In the genomic region with DNA sequence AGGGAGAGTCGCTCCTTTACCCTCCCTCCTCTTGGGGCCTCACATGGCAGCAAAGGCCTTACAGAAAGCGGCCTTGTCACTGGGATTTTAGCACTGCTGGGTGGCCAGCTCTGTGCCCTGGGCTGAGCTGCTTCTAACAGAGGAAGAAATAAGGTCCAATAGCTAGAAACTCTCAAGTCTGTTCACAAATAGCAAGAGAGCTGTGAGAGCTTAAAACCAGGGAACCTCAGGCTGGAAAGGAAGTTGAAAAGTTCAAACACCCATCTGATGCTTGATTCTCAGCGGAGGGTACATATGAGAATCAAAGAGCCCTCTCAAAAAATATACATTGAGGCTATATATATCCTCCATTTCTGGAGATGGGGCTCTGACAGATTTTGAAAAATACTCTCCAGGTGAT, we compare ENCODE assay signal across 19 cellular contexts. TPM values are rescaled to one million over a fixed set of nuclear protein-coding genes. Genes with fewer than 3 reads are reported as not detected.
DNase-seq lines count a peak whose midpoint lies in the region; TF ChIP-seq lines count a peak whose summit lies in the region.
"Had no signal": no experiment of that assay in that cellular context is flagged by ENCODE, and none has a peak within 500 bp of the region (broad histone marks: within the 10 kb centered on the region; RNA-seq: fewer than 3 reads in every experiment).

No MANE protein-coding gene starts in this region.

- peak; percentile 24 for DNase-seq in activated CD4-positive, alpha-beta T cell treated with anti-CD3 and anti-CD28 coated beads, Interleukin-2, amount 10 ng/mL, durations not matched to agents 24 days and 14 days
- DNase-seq in activated CD4-positive, alpha-beta T cell treated with anti-CD3 and anti-CD28 coated beads for 48 hours = no peak
- DNase-seq in chondrocyte (ENCODE audit: low spot score) = no peak
- no peak for DNase-seq in osteocyte (ENCODE audit: extremely low spot score, unreplicated experiment)
- DNase-seq in tibial artery = no peak
- no peak for DNase-seq in NCI-H2107 (lab: John Stamatoyannopoulos, UW)
- DNase-seq in NCI-H510A (lab: John Stamatoyannopoulos, UW) = no peak
- DNase-seq in SKM-1 (lab: John Stamatoyannopoulos, UW; ENCODE audit: unreplicated experiment) = no peak
- DNase-seq: Caco-2; CD4-positive, CD25-positive, alpha-beta regulatory T cell; CD8-positive, alpha-beta T cell; DMS153; DND-41; H9 had no signal

- H3K9me3 ChIP-seq in tibial artery = no peaks in the 10 kb centered on the region
- H3K9me3 ChIP-seq: BLaER1, Caco-2 had no signal

- no peak overlapping the region for H3K4me3 ChIP-seq in tibial artery
- H3K4me3 ChIP-seq: BLaER1, GM23338 had no signal

- H3K27ac ChIP-seq in tibial artery = peak overlapping the region; percentile 39 to 49
- H3K27ac ChIP-seq: 22Rv1, BLaER1, C4-2B had no signal

- H3K4me1 Mint-ChIP-seq in activated CD4-positive, alpha-beta T cell treated with anti-CD3 and anti-CD28 coated beads, Interleukin-2, amount 10 ng/mL, durations not matched to agents 24 days and 14 days = no peaks in the 10 kb centered on the region
- H3K4me1 Mint-ChIP-seq in chondrocyte (ENCODE audit: low read depth) (peaks cover 61% of the 10 kb centered on the region), osteocyte (ENCODE audit: unreplicated experiment) (peaks cover 25% of the 10 kb centered on the region)
- H3K4me1 Mint-ChIP-seq: B cell; CD4-positive, CD25-positive, alpha-beta regulatory T cell; GM23338; H9 had no signal

- no peak overlapping the region for H3K27ac Mint-ChIP-seq in activated CD4-positive, alpha-beta T cell treated with anti-CD3 and anti-CD28 coated beads, Interleukin-2, amount 10 ng/mL, durations not matched to agents 24 days and 14 days
- H3K27ac Mint-ChIP-seq in chondrocyte (ENCODE audit: unreplicated experiment) (peak overlapping the region; percentile 41), osteocyte (ENCODE audit: unreplicated experiment) (peak overlapping the region; percentile 41)
- H3K27ac Mint-ChIP-seq: B cell; CD4-positive, CD25-positive, alpha-beta regulatory T cell; CD8-positive, alpha-beta T cell; GM23338; H9 had no signal

- intact Hi-C loops in activated CD4-positive, alpha-beta T cell treated with anti-CD3 and anti-CD28 coated beads, Interleukin-2, amount 10 ng/mL, durations not matched to agents 24 days and 14 days (cut with micrococcal nuclease) = no loop called here
- intact Hi-C loops in tibial artery (cut with DNase I; ENCODE audit: low total_unique reads) = no loop called here

- no peaks in the 10 kb centered on the region for H3K36me3 Mint-ChIP-seq in activated CD4-positive, alpha-beta T cell treated with anti-CD3 and anti-CD28 coated beads, Interleukin-2, amount 10 ng/mL, durations not matched to agents 24 days and 14 days (ENCODE audit: low read depth)
- H3K36me3 Mint-ChIP-seq in chondrocyte (ENCODE audit: low read depth) (peaks cover 49% of the 10 kb centered on the region), osteocyte (ENCODE audit: unreplicated experiment) (peaks cover 65% of the 10 kb centered on the region)
- H3K36me3 Mint-ChIP-seq: CD4-positive, CD25-positive, alpha-beta regulatory T cell; CD8-positive, alpha-beta T cell had no signal

- H3K4me3 Mint-ChIP-seq in activated CD4-positive, alpha-beta T cell treated with anti-CD3 and anti-CD28 coated beads, Interleukin-2, amount 10 ng/mL, durations not matched to agents 24 days and 14 days = no peak overlapping the region
- no peak overlapping the region for H3K4me3 Mint-ChIP-seq in chondrocyte (ENCODE audit: unreplicated experiment)
- no peak overlapping the region for H3K4me3 Mint-ChIP-seq in osteocyte (ENCODE audit: unreplicated experiment)
- H3K4me3 Mint-ChIP-seq: B cell; CD4-positive, CD25-positive, alpha-beta regulatory T cell; CD8-positive, alpha-beta T cell; GM23338; H9 had no signal

- peaks cover 0 to 15% (median under 1%) of the 10 kb centered on the region in 3 donors for H3K36me3 ChIP-seq in tibial artery
- H3K36me3 ChIP-seq: BLaER1 had no signal

- H3K9me3 Mint-ChIP-seq in activated CD4-positive, alpha-beta T cell treated with anti-CD3 and anti-CD28 coated beads, Interleukin-2, amount 10 ng/mL, durations not matched to agents 24 days and 14 days = no peaks in the 10 kb centered on the region
- H3K9me3 Mint-ChIP-seq in chondrocyte (ENCODE audit: low read depth) (no peaks in the 10 kb centered on the region), osteocyte (ENCODE audit: unreplicated experiment) (no peaks in the 10 kb centered on the region)
- H3K9me3 Mint-ChIP-seq: CD4-positive, CD25-positive, alpha-beta regulatory T cell; CD8-positive, alpha-beta T cell; GM23338; H9 had no signal

- H3K27me3 ChIP-seq in tibial artery = no peaks in the 10 kb centered on the region
- H3K27me3 ChIP-seq: BLaER1 had no signal

- peaks cover 0 to 29% (median 5%) of the 10 kb centered on the region in 4 donors for H3K4me1 ChIP-seq in tibial artery
- H3K4me1 ChIP-seq: BLaER1, Caco-2 had no signal

- TF ChIP-seq CTCF in chondrocyte (IDR thresholded peaks at IDR 0.05) (no peak), osteocyte (IDR thresholded peaks at IDR 0.05) (no peak), tibial artery (IDR thresholded peaks at IDR 0.05) (no peak)

- peaks cover 4% of the 10 kb centered on the region for H3K27me3 Mint-ChIP-seq in activated CD4-positive, alpha-beta T cell treated with anti-CD3 and anti-CD28 coated beads, Interleukin-2, amount 10 ng/mL, durations not matched to agents 24 days and 14 days
- no peaks in the 10 kb centered on the region for H3K27me3 Mint-ChIP-seq in chondrocyte (ENCODE audit: low read depth)
- H3K27me3 Mint-ChIP-seq in osteocyte (ENCODE audit: unreplicated experiment) = no peaks in the 10 kb centered on the region
- H3K27me3 Mint-ChIP-seq: B cell had no signal

RNA-seq across cellular contexts. Expression of gene ST6GAL2, which starts 54.7 kb away (rescaled TPM):
- not detected in 2 replicates for total RNA-seq in activated CD4-positive, alpha-beta T cell treated with anti-CD3 and anti-CD28 coated beads, Interleukin-2, amount 10 ng/mL, durations not matched to agents 24 days and 14 days
- 144 to 319 TPM (median 144 TPM) in 3 replicates for total RNA-seq in chondrocyte
- total RNA-seq in osteocyte = 132 and 139 TPM in 2 replicates
- total RNA-seq: B cell; Caco-2; CD8-positive, alpha-beta T cell had no signal

Comparison
In these comparisons a context has a peak if more than half of its experiments do, and no peak if none do; other contexts are left out.
1. RNA of gene ST6GAL2, which starts 54.7 kb away (total RNA-seq): 144 to 319 TPM in chondrocyte and 132 to 139 TPM in osteocyte; not detected in activated CD4-positive, alpha-beta T cell treated with anti-CD3 and anti-CD28 coated beads, Interleukin-2, amount 10 ng/mL, durations not matched to agents 24 days and 14 days; every median in the first group is over 100 times any median in the second.